Comparison of ENCODE assay signal across 18 cellular contexts in genomic region chr1:7690076-7690475, GRCh38.
DNase-seq lines count a peak whose midpoint lies in the region; ATAC-seq, FAIRE-seq and TF ChIP-seq lines count a peak whose summit lies in the region.
"Had no signal": no experiment of that assay in that cellular context is flagged by ENCODE, and none has a peak within 500 bp of the region (broad histone marks: within the 10 kb centered on the region; RNA-seq: fewer than 3 reads in every experiment).

No MANE protein-coding gene starts in this region.

- no peak for TF ChIP-seq RAD21 in HepG2 (CRISPR knock-in tag; IDR thresholded peaks at IDR 0.05)

- H3K27me3 ChIP-seq in HepG2 (ENCODE audit: control insufficient read depth in 1 of 2, insufficient read depth in 2 of 2, low read length in 2 of 2) (peaks cover 0 to 30% of the 10 kb centered on the region in 2 experiments; a peak in 4 of 5 replicates), right lobe of liver (no peaks in the 10 kb centered on the region)
- H3K27me3 ChIP-seq: BLaER1 had no signal

- H3K4me1 Mint-ChIP-seq in WTC11 (peaks cover 9% of the 10 kb centered on the region), MCF 10A (ENCODE audit: insufficient read depth, unreplicated experiment) (no peaks in the 10 kb centered on the region)
- H3K4me1 Mint-ChIP-seq: CD14-positive monocyte; CD4-positive, alpha-beta memory T cell had no signal

- WGBS in HepG2 (ENCODE audit: low lambda C conversion rate), result 51% methylated on average over 10 of the region's 10 CpGs
- WGBS in right lobe of liver (ENCODE audit: insufficient coverage, low coverage, low lambda C conversion rate, missing lambda C conversion rate), result 100% methylated on average over 5 of the region's 10 CpGs

- H4K20me1 ChIP-seq in HepG2 (ENCODE audit: insufficient read depth, low read length), result no peaks in the 10 kb centered on the region
- H4K20me1 ChIP-seq: BLaER1 had no signal

- H3K9me3 ChIP-seq in HepG2 (ENCODE audit: low read length) (peaks cover 17% of the 10 kb centered on the region), right lobe of liver (no peaks in the 10 kb centered on the region)

- CTCF ChIA-PET in HepG2 (lab: Yijun Ruan, JAX; ENCODE audit: low intra/inter-chr PET ratio, low total read pairs) (no interaction called here), WTC11 (lab: Charles Lee) (interaction anchor here (1.2 to 5.0 kb wide), 2 partner anchors 9 to 22 kb away, joined by 4 to 35 read pairs; no protein-coding TSS in a partner anchor), MCF 10A (lab: Yijun Ruan, JAX) (interaction anchor here (0.6 to 2.7 kb wide), 2 partner anchors 21 to 300 kb away, joined by 3 to 32 read pairs; no protein-coding TSS in a partner anchor)

- peaks cover 36% of the 10 kb centered on the region for H3K9me3 Mint-ChIP-seq in WTC11
- H3K9me3 Mint-ChIP-seq in MCF 10A (ENCODE audit: unreplicated experiment), result peaks cover 11% of the 10 kb centered on the region

- DNase-seq in HepG2 (ENCODE audit: low spot score) (no peak), right lobe of liver (no peak), WTC11 (ENCODE audit: low spot score) (peak; percentile 1), omental fat pad (ENCODE audit: low spot score) (no peak), MCF 10A (ENCODE audit: unreplicated experiment) (no peak), putamen (ENCODE audit: low spot score) (no peak), NCI-H748 treated with DMSO at 0.1 percent for 48 hours (lab: John Stamatoyannopoulos, UW) (no peak)
- DNase-seq: Calu3; CD4-positive, alpha-beta memory T cell; DMS79 treated with DMSO at 0.1 percent for 48 hours; GF-D8 had no signal

- no peak overlapping the region for H3K4me2 ChIP-seq in HepG2 (ENCODE audit: low read depth, low read length)
- H3K4me2 ChIP-seq: BLaER1 had no signal

- H3K4me3 ChIP-seq in HepG2 (replicated peaks in 1 of 3; ENCODE audit: insufficient read depth in 1 of 3, low read depth in 2 of 3, low read length in 3 of 3) (no peak overlapping the region), right lobe of liver (no peak overlapping the region)
- H3K4me3 ChIP-seq: BLaER1, GM12878, HAP-1 had no signal

- H3K36me3 ChIP-seq in HepG2 (replicated peaks in 1 of 2; ENCODE audit: control insufficient read depth in 1 of 2, insufficient read depth in 2 of 2, low read length in 2 of 2), result no peaks in the 10 kb centered on the region
- H3K36me3 ChIP-seq in right lobe of liver, result no peaks in the 10 kb centered on the region
- H3K36me3 ChIP-seq: BLaER1, HAP-1 had no signal

- BruUV-seq in HepG2 (replicated peaks; lab: Mats Ljungman, UMichigan), result no TSS peak
- no TSS peak for BruUV-seq in MCF 10A (replicated peaks; lab: Mats Ljungman, UMichigan)

- peaks cover 28% of the 10 kb centered on the region for H3K36me3 Mint-ChIP-seq in WTC11
- no peaks in the 10 kb centered on the region for H3K36me3 Mint-ChIP-seq in MCF 10A (ENCODE audit: insufficient read depth, unreplicated experiment)
- H3K36me3 Mint-ChIP-seq: CD14-positive monocyte had no signal

- TF ChIP-seq EP300 in HepG2 (IDR thresholded peaks at IDR 0.05; ENCODE audit: low read depth in 2 of 2, low read length in 2 of 2) (no peak), HepG2 (CRISPR knock-in tag; IDR thresholded peaks at IDR 0.05; ENCODE audit: borderline replicate concordance) (no peak)

- TF ChIP-seq CTCF in HepG2 (CRISPR knock-in tag; IDR thresholded peaks at IDR 0.05) (no peak), right lobe of liver (IDR thresholded peaks at IDR 0.05) (no peak), WTC11 (IDR thresholded peaks at IDR 0.05) (no peak), omental fat pad (IDR thresholded peaks at IDR 0.05) (no peak), MCF 10A (IDR thresholded peaks at IDR 0.05; ENCODE audit: unreplicated experiment) (no peak)

- no peak overlapping the region for H2AFZ ChIP-seq in HepG2 (ENCODE audit: low read length)

- peaks cover 20% of the 10 kb centered on the region for H3K27me3 Mint-ChIP-seq in WTC11 (ENCODE audit: low read depth)
- H3K27me3 Mint-ChIP-seq in MCF 10A (ENCODE audit: insufficient read depth, unreplicated experiment), result peaks cover 25% of the 10 kb centered on the region

- H3K27ac ChIP-seq in HepG2 (ENCODE audit: extremely low read length, insufficient read depth, low read length) (no peak overlapping the region), right lobe of liver (no peak overlapping the region)
- H3K27ac ChIP-seq: 22Rv1, BLaER1 had no signal

- H3K27ac Mint-ChIP-seq in WTC11 (no peak overlapping the region), MCF 10A (ENCODE audit: low read depth, unreplicated experiment) (no peak overlapping the region)
- H3K27ac Mint-ChIP-seq: CD14-positive monocyte had no signal

- intact Hi-C loops in HepG2 (cut with micrococcal nuclease; ENCODE audit: unreplicated experiment) (no loop called here), right lobe of liver (cut with DNase I) (no loop called here), MCF 10A (cut with micrococcal nuclease) (no loop called here)

- no peak overlapping the region for H3K9ac ChIP-seq in HepG2 (ENCODE audit: insufficient read depth, low read depth, low read length)
- H3K9ac ChIP-seq: BLaER1 had no signal

- ATAC-seq in HepG2 (no peak), right lobe of liver (no peak), WTC11 (no peak), omental fat pad (ENCODE audit: low FRiP score) (peak; percentile 8)
- ATAC-seq: GM12878 had no signal

- H3K4me3 Mint-ChIP-seq in WTC11 (no peak overlapping the region), MCF 10A (ENCODE audit: unreplicated experiment) (no peak overlapping the region)
- H3K4me3 Mint-ChIP-seq: CD4-positive, alpha-beta memory T cell had no signal

- H3K79me2 ChIP-seq in HepG2 (ENCODE audit: insufficient read depth, low read length), result no peaks in the 10 kb centered on the region

- H3K4me1 ChIP-seq in HepG2 (ENCODE audit: insufficient read depth, low read length), result peaks cover 58% of the 10 kb centered on the region
- H3K4me1 ChIP-seq in right lobe of liver, result peaks cover 0 to 5% (median 0%) of the 10 kb centered on the region in 4 donors
- H3K4me1 ChIP-seq: HAP-1 had no signal

- FAIRE-seq in HepG2 (lab: Jason Lieb, UNC), result no peak
- FAIRE-seq: GM12878, GM19239, H1 had no signal

- POLR2A ChIA-PET in HepG2 (lab: Yijun Ruan, JAX), result interaction anchor here (0.5 to 3.4 kb wide), 3 partner anchors 10 to 37 kb away, joined by 5 to 23 read pairs (median 22); no protein-coding TSS in a partner anchor
- POLR2A ChIA-PET in WTC11 (lab: Charles Lee), result interaction anchor here (0.7 kb wide), 1 partner anchor 1449 kb away, joined by 3 read pairs; no protein-coding TSS in a partner anchor
- POLR2A ChIA-PET in MCF 10A (lab: Yijun Ruan, JAX), result no interaction called here

- TF ChIP-seq POLR2A in HepG2 (IDR thresholded peaks at IDR 0.05; ENCODE audit: insufficient read depth in 1 of 2, low read depth in 2 of 2, low read length in 2 of 2) (no peak), right lobe of liver (IDR thresholded peaks at IDR 0.05) (no peak)

- in situ Hi-C loops in HepG2 (cut with HindIII; ENCODE audit: extremely low pct_ligation_motif_present, low pct_unique_long_range_greater_than_20kb), result no loop called here

TF ChIP-seq in HepG2, 621 proteins besides CTCF, POLR2A, EP300 and RAD21:
- TF ChIP-seq CHD2 (IDR thresholded peaks at IDR 0.05; ENCODE audit: low read depth, low read length) (no peak), EEA1 (CRISPR knock-in tag; IDR thresholded peaks at IDR 0.05; ENCODE audit: borderline replicate concordance) (0 out of 2 replicates have a peak, but pooled peaks have one; percentile 52)
TF ChIP-seq in HepG2: peak in this region for 1.

TF ChIP-seq in WTC11, 78 proteins besides CTCF, POLR2A, EP300 and RAD21 (continues in another document):
- TF ChIP-seq E2F4 (CRISPR knock-in tag; IDR thresholded peaks at IDR 0.05; ENCODE audit: borderline replicate concordance, low read depth) (no peak), PRDM15 (CRISPR knock-in tag; IDR thresholded peaks at IDR 0.05) (no peak), ZBTB21 (CRISPR knock-in tag; IDR thresholded peaks at IDR 0.05; ENCODE audit: borderline replicate concordance) (no peak), ZMAT4 (CRISPR knock-in tag; IDR thresholded peaks at IDR 0.05) (no peak)
